Comparison of ENCODE assay signal across 15 cellular contexts in genomic region chr7:114979388-114979787, GRCh38. TPM values are rescaled to one million over a fixed set of nuclear protein-coding genes. Genes with fewer than 3 reads are reported as not detected.
DNase-seq lines count a peak whose midpoint lies in the region; ATAC-seq lines count a peak whose summit lies in the region.
"Had no signal": no experiment of that assay in that cellular context is flagged by ENCODE, and none has a peak within 500 bp of the region (broad histone marks: within the 10 kb centered on the region; RNA-seq: fewer than 3 reads in every experiment).

No MANE protein-coding gene starts in this region.

- no peak overlapping the region for H3K4me3 Mint-ChIP-seq in T-helper 17 cell
- H3K4me3 Mint-ChIP-seq in stimulated activated effector memory CD8-positive, alpha-beta T cell treated with anti-CD3 and anti-CD28 coated beads, Interleukin-12 subunit alpha, Interleukin-12 subunit beta, amount 100 ng/mL, for 72 hours, result no peak overlapping the region

- H3K36me3 ChIP-seq in skeletal muscle tissue (ENCODE audit: control insufficient read depth in 3 of 3, insufficient read depth in 3 of 3, low read length in 3 of 3), result peaks cover 0 to 5% (median 0%) of the 10 kb centered on the region in 3 donors

- no peaks in the 10 kb centered on the region for H3K9me3 Mint-ChIP-seq in stimulated activated effector memory CD8-positive, alpha-beta T cell treated with anti-CD3 and anti-CD28 coated beads, Interleukin-12 subunit alpha, Interleukin-12 subunit beta, amount 100 ng/mL, for 72 hours

- H3K27ac ChIP-seq in skeletal muscle tissue (ENCODE audit: low read depth, low read length), result peak overlapping the region; percentile 79
- H3K27ac ChIP-seq: SK-N-MC had no signal

- no peak for DNase-seq in T-helper 17 cell
- DNase-seq in left cardiac atrium, result peak; percentile 66
- DNase-seq in AG08396 (ENCODE audit: low spot score), result no peak
- DNase-seq in stimulated activated CD4-positive, alpha-beta T cell treated with anti-CD3 and anti-CD28 coated beads, Interleukin-2, amount 100 ng/mL, for 24 hours, result no peak
- DNase-seq in stimulated activated effector memory CD8-positive, alpha-beta T cell treated with anti-CD3 and anti-CD28 coated beads, Interleukin-12 subunit alpha, Interleukin-12 subunit beta, amount 100 ng/mL, for 72 hours (ENCODE audit: low spot score in 2 of 2), result no peak
- DNase-seq in NOMO-1 treated with dmso at 0.1 percent for 144 hours (lab: John Stamatoyannopoulos, UW; ENCODE audit: unreplicated experiment), result no peak
- DNase-seq: anterior cingulate cortex; DMS 273 treated with DMSO at 0.1 percent for 48 hours; foreskin fibroblast; KBM-7; NCI-H2171 treated with DMSO at 0.1 percent for 48 hours; stimulated activated CD4-positive, alpha-beta T cell treated with anti-CD3 and anti-CD28 coated beads, Interleukin-1b, Interleukin-23, amount 100 ng/mL, for 48 hours had no signal

- H3K36me3 Mint-ChIP-seq in T-helper 17 cell (ENCODE audit: low read depth), result peaks cover 5% of the 10 kb centered on the region
- no peaks in the 10 kb centered on the region for H3K36me3 Mint-ChIP-seq in stimulated activated effector memory CD8-positive, alpha-beta T cell treated with anti-CD3 and anti-CD28 coated beads, Interleukin-12 subunit alpha, Interleukin-12 subunit beta, amount 100 ng/mL, for 72 hours

- H3K27me3 ChIP-seq in skeletal muscle tissue (ENCODE audit: control insufficient read depth in 3 of 3, insufficient read depth in 3 of 3, low read length in 3 of 3), result no peaks in the 10 kb centered on the region

- intact Hi-C loops in left cardiac atrium (cut with DNase I), result loop anchor here in 1 of 2 donors (5.0 kb wide), 1 partner anchor 57 kb away; the partner anchor contains the start of gene MDFIC

- ATAC-seq in GM21723 (IDR thresholded peaks at IDR 0.05; ENCODE audit: unreplicated experiment), result peak; percentile 57
- ATAC-seq in T-helper 17 cell, result no peak
- peak; percentile 89 to 98 for ATAC-seq in left cardiac atrium
- no peak for ATAC-seq in stimulated activated effector memory CD8-positive, alpha-beta T cell treated with anti-CD3 and anti-CD28 coated beads, Interleukin-12 subunit alpha, Interleukin-12 subunit beta, amount 100 ng/mL, for 72 hours

- peak overlapping the region; percentile 86 for H3K27ac Mint-ChIP-seq in T-helper 17 cell
- no peak overlapping the region for H3K27ac Mint-ChIP-seq in stimulated activated effector memory CD8-positive, alpha-beta T cell treated with anti-CD3 and anti-CD28 coated beads, Interleukin-12 subunit alpha, Interleukin-12 subunit beta, amount 100 ng/mL, for 72 hours

- H3K9me3 ChIP-seq in T-helper 17 cell (ENCODE audit: control insufficient read depth, low read length, poor library complexity, severe bottlenecking), result no peaks in the 10 kb centered on the region
- no peaks in the 10 kb centered on the region for H3K9me3 ChIP-seq in skeletal muscle tissue (ENCODE audit: control insufficient read depth in 3 of 3, low read length in 3 of 3)

- no peaks in the 10 kb centered on the region for H3K27me3 Mint-ChIP-seq in T-helper 17 cell

- H3K9ac ChIP-seq in skeletal muscle tissue (ENCODE audit: low read depth in 1 of 3, low read length in 3 of 3), result peak overlapping the region; percentile 66 to 81 (median 73)

- peaks cover 8 to 9% (median 9%) of the 10 kb centered on the region in 3 donors for H3K4me1 ChIP-seq in skeletal muscle tissue (ENCODE audit: control insufficient read depth in 3 of 3, insufficient read depth in 3 of 3, low read length in 3 of 3)

- H3K4me1 Mint-ChIP-seq in T-helper 17 cell, result peaks cover 43% of the 10 kb centered on the region
- peaks cover 48% of the 10 kb centered on the region for H3K4me1 Mint-ChIP-seq in stimulated activated effector memory CD8-positive, alpha-beta T cell treated with anti-CD3 and anti-CD28 coated beads, Interleukin-12 subunit alpha, Interleukin-12 subunit beta, amount 100 ng/mL, for 72 hours

- peak overlapping the region; percentile 58 to 71 (median 69) for H3K4me3 ChIP-seq in skeletal muscle tissue (ENCODE audit: low read length in 3 of 3)
- H3K4me3 ChIP-seq: SK-N-MC had no signal

RNA-seq across cellular contexts. Expression of gene MDFIC, which starts 57.5 kb away (rescaled TPM):
- 100 to 1,000 TPM in 1 of 2 donors, 10 to 100 TPM in 1; 90.2 to 109 TPM for total RNA-seq in T-helper 17 cell
- 10 to 100 TPM; 21.8 to 23.9 TPM for total RNA-seq in left cardiac atrium
- total RNA-seq in skeletal muscle tissue, result 20.9 TPM

Comparison
In these comparisons a context has a peak if more than half of its experiments do, and no peak if none do; other contexts are left out.
1. ATAC-seq: peak in GM21723 (single experiment) and left cardiac atrium (2 of 2); none in T-helper 17 cell (single experiment) and stimulated activated effector memory CD8-positive, alpha-beta T cell treated with anti-CD3 and anti-CD28 coated beads, Interleukin-12 subunit alpha, Interleukin-12 subunit beta, amount 100 ng/mL, for 72 hours (single experiment).